Comparison of ENCODE assay signal across 8 cellular contexts in genomic region chrX:155881158-155881993, GRCh38. TPM values are rescaled to one million over a fixed set of nuclear protein-coding genes. Genes with fewer than 3 reads are reported as not detected.
DNase-seq lines count a peak whose midpoint lies in the region; TF ChIP-seq lines count a peak whose summit lies in the region.

Gene VAMP7 (plus strand): TSS chrX:155881345. CDS start chrX:155889467, 8,122 bp downstream.

- H3K4me1 ChIP-seq in H9 (ENCODE audit: insufficient read depth, low read length): no peaks in the 10 kb centered on the region
- no peaks in the 10 kb centered on the region for H3K4me1 ChIP-seq in neural progenitor cell
- no peaks in the 10 kb centered on the region for H3K4me1 ChIP-seq in stomach smooth muscle (ENCODE audit: control insufficient read depth, insufficient read depth, low read length)

- H2BK15ac ChIP-seq in H9 (ENCODE audit: low read depth, low read length): no peak within 1 kb of the TSS

- H3K36me3 ChIP-seq in neural progenitor cell (no peaks in the 10 kb centered on the region), stomach smooth muscle (ENCODE audit: control insufficient read depth in 2 of 2, insufficient read depth in 2 of 2, low read length in 2 of 2) (no peaks in the 10 kb centered on the region)

- peaks cover 3% of the 10 kb centered on the region for H3K23me2 ChIP-seq in H9 (ENCODE audit: insufficient read length, low read depth, low read length, poor library complexity, severe bottlenecking)

- H3F3A ChIP-seq in neural progenitor cell (ENCODE audit: low read depth): no peaks in the 10 kb centered on the region

- H4K91ac ChIP-seq in H9 (ENCODE audit: insufficient read length, low read depth, low read length): no peak within 1 kb of the TSS

- no peak within 1 kb of the TSS for H3T11ph ChIP-seq in H9 (ENCODE audit: low read length)

- H4K20me1 ChIP-seq in H9 (ENCODE audit: control insufficient read depth, insufficient read depth, insufficient read length) (no peaks in the 10 kb centered on the region), neural progenitor cell (ENCODE audit: low read depth) (no peaks in the 10 kb centered on the region)

- in situ Hi-C loops in G401 (cut with HindIII; ENCODE audit: low sequenced_read_pairs): no loop called here

- WGBS in H9 (ENCODE audit: extremely low coverage, insufficient read length, low lambda C conversion rate): no CpG with 5 or more reads among the region's 48 CpGs

- H3K27ac ChIP-seq in H9 (ENCODE audit: insufficient read length, low read depth, low read length) (no peak within 1 kb of the TSS), neural progenitor cell (no peak within 1 kb of the TSS), stomach smooth muscle (ENCODE audit: low read length) (peak within 1 kb of the TSS; percentile 20)

- H3K9ac ChIP-seq in H9 (ENCODE audit: extremely low read depth, insufficient read length, low read length) (peak within 1 kb of the TSS; percentile 51), neural progenitor cell (peak within 1 kb of the TSS; percentile 34), stomach smooth muscle (ENCODE audit: low read length in 2 of 2) (peak within 1 kb of the TSS; percentile 78 to 79)

- peak within 1 kb of the TSS; percentile 90 to 94 for H3K4me3 Mint-ChIP-seq in H9
- H3K4me3 Mint-ChIP-seq in neural progenitor cell: peak within 1 kb of the TSS; percentile 84

- H3K27me3 Mint-ChIP-seq in H9 (ENCODE audit: low read depth): peaks cover 19% of the 10 kb centered on the region
- H3K27me3 Mint-ChIP-seq in neural progenitor cell (ENCODE audit: insufficient read depth, low read depth): peaks cover 3% of the 10 kb centered on the region

- H3K36me3 Mint-ChIP-seq in H9 (ENCODE audit: insufficient read depth in 1 of 3, low read depth in 3 of 3): no peaks in the 10 kb centered on the region; a peak in 1 of 7 replicates
- H3K36me3 Mint-ChIP-seq in neural progenitor cell: no peaks in the 10 kb centered on the region

- H3K4me1 Mint-ChIP-seq in H9 (peaks cover 0 to 3% of the 10 kb centered on the region in 2 experiments; a peak in 2 of 4 replicates), neural progenitor cell (no peaks in the 10 kb centered on the region)

- H3K9me3 Mint-ChIP-seq in H9 (peaks cover 52 to 64% of the 10 kb centered on the region in 2 experiments), neural progenitor cell (no peaks in the 10 kb centered on the region)

- H3K4me2 ChIP-seq in H9 (ENCODE audit: insufficient read depth, insufficient read length, low read length): peak within 1 kb of the TSS; percentile 82
- peak within 1 kb of the TSS; percentile 80 for H3K4me2 ChIP-seq in neural progenitor cell

- H3K14ac ChIP-seq in H9 (ENCODE audit: insufficient read depth, low read length): no peak within 1 kb of the TSS

- H2BK20ac ChIP-seq in H9 (ENCODE audit: low read depth, low read length, poor library complexity, severe bottlenecking): no peak within 1 kb of the TSS

- peak within 1 kb of the TSS; percentile 93 for H3K4me3 ChIP-seq in fibroblast of villous mesenchyme (ENCODE audit: low read depth, low read length)
- H3K4me3 ChIP-seq in neural progenitor cell: peak within 1 kb of the TSS; percentile 73
- peak within 1 kb of the TSS; percentile 72 to 83 for H3K4me3 ChIP-seq in stomach smooth muscle (ENCODE audit: low read length in 2 of 2)

- H3K27ac Mint-ChIP-seq in H9: peak within 1 kb of the TSS in 2 of 3 experiments; percentile 46 to 95; a peak in 5 of 7 replicates
- H3K27ac Mint-ChIP-seq in neural progenitor cell: peak within 1 kb of the TSS; percentile 21

- no peak within 1 kb of the TSS for H4K8ac ChIP-seq in H9 (replicated peaks; ENCODE audit: insufficient read length, low read depth, low read length)

- H3K4ac ChIP-seq in H9 (ENCODE audit: low read depth, low read length): no peak within 1 kb of the TSS

- no peak within 1 kb of the TSS for H3K23ac ChIP-seq in H9 (ENCODE audit: insufficient read length, low read depth, low read length)

- no peak within 1 kb of the TSS for H2AK5ac ChIP-seq in H9 (ENCODE audit: insufficient read length, low read length)

- H3K9me3 ChIP-seq in H9 (ENCODE audit: control insufficient read depth, low read depth, low read length) (peaks cover 10% of the 10 kb centered on the region), neural progenitor cell (ENCODE audit: low read depth) (no peaks in the 10 kb centered on the region), stomach smooth muscle (ENCODE audit: control insufficient read depth in 2 of 2, low read length in 2 of 2) (no peaks in the 10 kb centered on the region)

- H4K5ac ChIP-seq in H9 (ENCODE audit: insufficient read length, low read depth, low read length): no peak within 1 kb of the TSS

- peak; percentile 91 for DNase-seq in G401 (ENCODE audit: low spot score)
- peak; percentile 87 for DNase-seq in H9
- DNase-seq in M059J (ENCODE audit: low read depth): peak; percentile 95
- DNase-seq in SHP77 treated with DMSO at 0.1 percent for 48 hours (lab: John Stamatoyannopoulos, UW): peak; percentile 61
- DNase-seq in activated effector memory CD4-positive, alpha-beta T cell treated with anti-CD3 and anti-CD28 coated beads, Interleukin-2, amount 50 U/mL, for 16 hours: peak; percentile 93
- peak; percentile 93 for DNase-seq in fibroblast of villous mesenchyme (ENCODE audit: low read depth)
- DNase-seq in neural progenitor cell (ENCODE audit: low spot score): peak; percentile 92

- H2BK12ac ChIP-seq in H9 (ENCODE audit: insufficient read length, low read depth, low read length): no peak within 1 kb of the TSS

- H2AFZ ChIP-seq in H9 (ENCODE audit: low read length): no peak within 1 kb of the TSS
- H2AFZ ChIP-seq in neural progenitor cell (replicated peaks): peak within 1 kb of the TSS; percentile 79

- no peak within 1 kb of the TSS for H3K56ac ChIP-seq in H9 (ENCODE audit: insufficient read length, low read depth, low read length)

- H2BK5ac ChIP-seq in H9 (ENCODE audit: insufficient read length, low read length): no peak within 1 kb of the TSS

- no peak within 1 kb of the TSS for H3K18ac ChIP-seq in H9 (ENCODE audit: insufficient read length, low read depth, low read length)

- H3K79me2 ChIP-seq in H9 (ENCODE audit: insufficient read depth, low read length): no peaks in the 10 kb centered on the region
- peaks cover 18% of the 10 kb centered on the region for H3K79me2 ChIP-seq in neural progenitor cell (ENCODE audit: low read depth)

- no peaks in the 10 kb centered on the region for H3K27me3 ChIP-seq in H9 (ENCODE audit: insufficient read depth, low read length)
- H3K27me3 ChIP-seq in neural progenitor cell: peaks cover 27% of the 10 kb centered on the region
- H3K27me3 ChIP-seq in stomach smooth muscle (ENCODE audit: control insufficient read depth in 1 of 2, insufficient read depth in 2 of 2, low read length in 2 of 2): no peaks in the 10 kb centered on the region

- TF ChIP-seq CTCF in H9 (conservative IDR thresholded peaks at IDR 0.05): no peak
- TF ChIP-seq CTCF in fibroblast of villous mesenchyme (IDR thresholded peaks at IDR 0.05; ENCODE audit: insufficient read depth, low read depth, low read length): no peak
- no peak for TF ChIP-seq CTCF in neural progenitor cell (IDR thresholded peaks at IDR 0.05)

- H3K79me1 ChIP-seq in H9 (ENCODE audit: insufficient read depth, low read depth, low read length, poor library complexity, severe bottlenecking): no peaks in the 10 kb centered on the region

- no peak within 1 kb of the TSS for H2BK120ac ChIP-seq in H9 (ENCODE audit: low read depth, low read length, poor library complexity, severe bottlenecking)

RNA-seq across cellular contexts. Expression of gene VAMP7, which starts in this region (rescaled TPM):
- 39.6 and 49.6 TPM in 2 replicates for total RNA-seq in G401 (2014; rRNA removed; shearing (Covaris generic))
- total RNA-seq in H9 (2021): 19.9 and 23.7 TPM in 2 replicates
- total RNA-seq in M059J (2014; rRNA removed; shearing (Covaris generic)): 119 and 143 TPM in 2 replicates
- 45.7 and 58.7 TPM in 2 replicates for total RNA-seq in fibroblast of villous mesenchyme
- 33.2 and 43.8 TPM in 2 replicates for total RNA-seq in neural progenitor cell (ENCODE audit: low replicate concordance)
